Comparison of ENCODE assay signal across 10 cellular contexts in genomic region chr1:108592030-108592759, GRCh38. TPM values are rescaled to one million over a fixed set of nuclear protein-coding genes. Genes with fewer than 3 reads are reported as not detected.
DNase-seq lines count a peak whose midpoint lies in the region; ATAC-seq and TF ChIP-seq lines count a peak whose summit lies in the region.
"Had no signal": no experiment of that assay in that cellular context is flagged by ENCODE, and none has a peak within 500 bp of the region (broad histone marks: within the 10 kb centered on the region; RNA-seq: fewer than 3 reads in every experiment).

No MANE protein-coding gene starts in this region.

- DNase-seq in ELR (ENCODE audit: low read depth) = peak; percentile 28
- peak; percentile 42 for DNase-seq in KBM-7
- peak; percentile 18 for DNase-seq in astrocyte of the spinal cord (ENCODE audit: low read depth, low spot score)
- no peak for DNase-seq in natural killer cell
- no peak for DNase-seq in NCI-H2107 treated with DMSO at 0.1 percent for 48 hours (lab: John Stamatoyannopoulos, UW; ENCODE audit: unreplicated experiment)
- no peak for DNase-seq in stimulated activated CD4-positive, alpha-beta T cell treated with anti-CD3 and anti-CD28 coated beads, Interleukin-2, amount 100 ng/mL, for 48 hours
- DNase-seq in HPDE6-E6E7 (ENCODE audit: extremely low spot score) = no peak
- DNase-seq: activated CD8-positive, alpha-beta memory T cell treated with anti-CD3 and anti-CD28 coated beads for 24 hours; NCI-H446 had no signal

- intact Hi-C loops in natural killer cell (cut with micrococcal nuclease) = loop anchor here (2.0 to 5.0 kb wide), 2 partner anchors 101 to 765 kb away; partner anchors contain the start of gene PRPF38B

- H3K36me3 Mint-ChIP-seq in natural killer cell = no peaks in the 10 kb centered on the region

- TF ChIP-seq CTCF in astrocyte of the spinal cord (IDR thresholded peaks at IDR 0.05; ENCODE audit: low read depth, low read length) = no peak
- no peak for TF ChIP-seq CTCF in natural killer cell (IDR thresholded peaks at IDR 0.05)

- no peaks in the 10 kb centered on the region for H3K27me3 Mint-ChIP-seq in natural killer cell (ENCODE audit: low read depth in 2 of 2)

- no peaks in the 10 kb centered on the region for H3K9me3 Mint-ChIP-seq in natural killer cell

- ATAC-seq in natural killer cell (peak; percentile 63 to 83 (median 71)), HG03571 (IDR thresholded peaks at IDR 0.05; ENCODE audit: unreplicated experiment) (no peak)

- H3K4me3 Mint-ChIP-seq in natural killer cell = peak overlapping the region; percentile 18

- in situ Hi-C loops in KBM-7 (cut with MboI; ENCODE audit: low pct_unique_long_range_greater_than_20kb, low sequenced_read_pairs) (no loop called here), astrocyte of the spinal cord (cut with HindIII; ENCODE audit: low sequenced_read_pairs) (no loop called here)

- H3K27ac Mint-ChIP-seq in natural killer cell = peak overlapping the region; percentile 88 to 91

- H3K4me3 ChIP-seq in astrocyte of the spinal cord (ENCODE audit: low read depth, low read length) = no peak overlapping the region

- H3K4me1 Mint-ChIP-seq in natural killer cell = peaks cover 40 to 42% of the 10 kb centered on the region in 2 donors

RNA-seq across cellular contexts. Expression of gene EEIG2, which starts 32.3 kb away (rescaled TPM):
- 10 to 100 TPM; 18.2 to 23.9 (median 20.3) TPM for total RNA-seq in natural killer cell

Comparison
In these comparisons a context has a peak if more than half of its experiments do, and no peak if none do; other contexts are left out.
1. DNase-seq: peak in ELR (single experiment), KBM-7 (single experiment) and astrocyte of the spinal cord (single experiment); none in natural killer cell (single experiment), NCI-H2107 treated with DMSO at 0.1 percent for 48 hours (single experiment), stimulated activated CD4-positive, alpha-beta T cell treated with anti-CD3 and anti-CD28 coated beads, Interleukin-2, amount 100 ng/mL, for 48 hours (0 of 2) and HPDE6-E6E7 (single experiment).